22 cellular contexts compared by ENCODE assay signal in genomic region chr16:53123753-53124152, GRCh38.
DNase-seq lines count a peak whose midpoint lies in the region; TF ChIP-seq lines count a peak whose summit lies in the region.
"Had no signal": no experiment of that assay in that cellular context is flagged by ENCODE, and none has a peak within 500 bp of the region (broad histone marks: within the 10 kb centered on the region; RNA-seq: fewer than 3 reads in every experiment).

No MANE protein-coding gene starts in this region.

- H3K4me1 ChIP-seq in fibroblast of lung (ENCODE audit: control insufficient read depth, extremely low read depth, insufficient read depth, low read length) (no peaks in the 10 kb centered on the region), rectal smooth muscle tissue (ENCODE audit: control insufficient read depth, insufficient read depth, low read length) (peaks cover 11% of the 10 kb centered on the region), adrenal gland (replicated peaks in 1 of 2) (peaks cover 0 to 5% of the 10 kb centered on the region in 2 donors)
- H3K4me1 ChIP-seq: ascending aorta, upper lobe of right lung had no signal

- H3K79me2 ChIP-seq in fibroblast of lung (ENCODE audit: control insufficient read depth, insufficient read depth, low read length), result no peaks in the 10 kb centered on the region

- H3K27me3 ChIP-seq in BJ (ENCODE audit: control insufficient read depth, insufficient read depth, low read length) (no peaks in the 10 kb centered on the region), fibroblast of lung (ENCODE audit: control insufficient read depth, insufficient read depth, low read length) (no peaks in the 10 kb centered on the region), rectal smooth muscle tissue (ENCODE audit: control insufficient read depth, insufficient read depth, low read length) (no peaks in the 10 kb centered on the region), adrenal gland (no peaks in the 10 kb centered on the region)
- H3K27me3 ChIP-seq: ascending aorta, left lung, upper lobe of right lung had no signal

- TF ChIP-seq POLR2A in adrenal gland (IDR thresholded peaks at IDR 0.05), result no peak

- H3K36me3 ChIP-seq in BJ (ENCODE audit: control insufficient read depth, insufficient read depth, low read length), result no peaks in the 10 kb centered on the region
- no peaks in the 10 kb centered on the region for H3K36me3 ChIP-seq in fibroblast of lung (ENCODE audit: control insufficient read depth, insufficient read depth, low read length)
- H3K36me3 ChIP-seq in rectal smooth muscle tissue (ENCODE audit: control insufficient read depth, insufficient read depth, low read length), result no peaks in the 10 kb centered on the region
- H3K36me3 ChIP-seq in adrenal gland (replicated peaks in 1 of 2), result no peaks in the 10 kb centered on the region
- H3K36me3 ChIP-seq: ascending aorta, left lung, upper lobe of right lung had no signal

- no peak overlapping the region for H3K4me2 ChIP-seq in fibroblast of lung (ENCODE audit: extremely low read depth, insufficient read depth, low read length)

- CTCF ChIA-PET in BJ (lab: Yijun Ruan, JAX) (interaction anchor here (1.5 kb wide), 1 partner anchor 9 kb away, joined by 5 read pairs; no protein-coding TSS in a partner anchor), GM10248 (lab: Yijun Ruan, JAX) (interaction anchor here (0.9 kb wide), 1 partner anchor 69 kb away, joined by 3 read pairs; the partner anchor contains the start of gene CHD9)

- H2AFZ ChIP-seq in fibroblast of lung (ENCODE audit: low read length), result no peak overlapping the region

- H3K4me3 ChIP-seq in BJ (ENCODE audit: low read depth, low read length) (no peak overlapping the region), fibroblast of lung (replicated peaks in 1 of 4; ENCODE audit: control extremely low read depth in 1 of 4, insufficient read depth in 1 of 4, low read depth in 3 of 4, low read length in 4 of 4) (no peak overlapping the region), rectal smooth muscle tissue (ENCODE audit: low read length) (no peak overlapping the region), adrenal gland (no peak overlapping the region)
- H3K4me3 ChIP-seq: ascending aorta, GM12878, left lung, upper lobe of right lung had no signal

- H3K27ac ChIP-seq in fibroblast of lung (ENCODE audit: insufficient read depth, low read length) (no peak overlapping the region), rectal smooth muscle tissue (ENCODE audit: low read depth, low read length) (peak overlapping the region; percentile 66), adrenal gland (no peak overlapping the region)
- H3K27ac ChIP-seq: ascending aorta, C4-2B, left lung, upper lobe of right lung had no signal

- WGBS in adrenal gland, 4 donors, result 92 to 94% (median 93%) methylated on average over 3 of the region's 3 CpGs

- H3K9ac ChIP-seq in fibroblast of lung (ENCODE audit: insufficient read depth, low read length) (no peak overlapping the region), rectal smooth muscle tissue (ENCODE audit: low read length) (no peak overlapping the region)

- intact Hi-C loops in adrenal gland (cut with DNase I), result loop anchor here in 1 of 2 donors (10.0 kb wide), 1 partner anchor 69 kb away; the partner anchor contains the start of genes CHD9 and CHD9NB

- peak; percentile 25 for DNase-seq in BJ (ENCODE audit: low read depth)
- DNase-seq in RPMI7951 (ENCODE audit: low read depth), result peak; percentile 7
- DNase-seq in fibroblast of lung (ENCODE audit: low read depth in 2 of 2), result peak; percentile 52 to 59
- no peak for DNase-seq in GM10248 (ENCODE audit: extremely low spot score)
- no peak for DNase-seq in NAMALWA (ENCODE audit: low spot score)
- no peak for DNase-seq in adrenal gland
- DNase-seq in kidney tubule cell (ENCODE audit: low spot score), result no peak
- DNase-seq: activated CD8-positive, alpha-beta T cell treated with anti-CD3 and anti-CD28 coated beads, Interleukin-2, amount 10 ng/mL, durations not matched to agents 7 days and 5 days; activated naive CD4-positive, alpha-beta T cell treated with anti-CD3 and anti-CD28 coated beads for 36 hours; activated T-cell treated with anti-CD3 and anti-CD28 coated beads, Interleukin-2, amount 50 U/mL, for 24 hours; effector CD8-positive, alpha-beta T cell; glutamatergic neuron; Kasumi-1; left lung; NCI-H1092 treated with DMSO at 0.1 percent for 48 hours; NCI-H2081; RPMI8226; upper lobe of right lung had no signal

- POLR2A ChIA-PET in BJ (lab: Charles Lee) (no interaction called here), GM10248 (lab: Yijun Ruan, JAX) (no interaction called here)

- TF ChIP-seq CTCF in BJ (IDR thresholded peaks at IDR 0.05; ENCODE audit: insufficient read depth, low read depth, low read length), result no peak
- TF ChIP-seq CTCF in fibroblast of lung (conservative IDR thresholded peaks at IDR 0.05 in 1 of 2, IDR thresholded peaks at IDR 0.05 in 1 of 2; ENCODE audit: low read depth in 1 of 2, low read length in 2 of 2), result no peak
- no peak for TF ChIP-seq CTCF in GM10248 (IDR thresholded peaks at IDR 0.05; ENCODE audit: control extremely low read depth, extremely low read depth, low read depth, missing control alignments)
- TF ChIP-seq CTCF in adrenal gland (IDR thresholded peaks at IDR 0.05), result no peak

- H3K9me3 ChIP-seq in fibroblast of lung (ENCODE audit: control insufficient read depth, insufficient read depth, low read depth, low read length) (no peaks in the 10 kb centered on the region), adrenal gland (replicated peaks in 1 of 3) (no peaks in the 10 kb centered on the region)
- H3K9me3 ChIP-seq: ascending aorta, left lung, upper lobe of right lung had no signal

- H4K20me1 ChIP-seq in fibroblast of lung (ENCODE audit: control insufficient read depth, extremely low read depth, insufficient read depth, low read length), result no peaks in the 10 kb centered on the region

Comparison
In these comparisons a context has a peak if more than half of its experiments do, and no peak if none do; other contexts are left out.
1. DNase-seq: peak in BJ (single experiment), RPMI7951 (single experiment) and fibroblast of lung (2 of 2); none in GM10248 (single experiment), NAMALWA (single experiment), adrenal gland (0 of 7) and kidney tubule cell (single experiment).